In genomic region chr11:67303989-67304411, GRCh38 we compare ENCODE assay signal across 8 cellular contexts. TPM values are rescaled to one million over a fixed set of nuclear protein-coding genes. Genes with fewer than 3 reads are reported as not detected.
DNase-seq lines count a peak whose midpoint lies in the region; ATAC-seq, FAIRE-seq and TF ChIP-seq lines count a peak whose summit lies in the region.

No MANE protein-coding gene starts in this region.

- no peak for TF ChIP-seq CTCF in AG04449 (IDR thresholded peaks at IDR 0.05; ENCODE audit: insufficient read depth, low read length, missing control alignments)
- TF ChIP-seq CTCF in bronchial epithelial cell (IDR thresholded peaks at IDR 0.05; ENCODE audit: insufficient read depth, low read length, severe bottlenecking), result no peak
- TF ChIP-seq CTCF in HepG2 (CRISPR knock-in tag; IDR thresholded peaks at IDR 0.05), result 0 out of 2 replicates have a peak, but pooled peaks have one; percentile 16
- no peak for TF ChIP-seq CTCF in tibial nerve (IDR thresholded peaks at IDR 0.05)

- FAIRE-seq in bronchial epithelial cell (lab: Jason Lieb, UNC) (no peak), HepG2 (lab: Jason Lieb, UNC) (no peak)

- H3K27ac ChIP-seq in HepG2 (ENCODE audit: extremely low read length, insufficient read depth, low read length), result peak overlapping the region; percentile 61
- H3K27ac ChIP-seq in tibial nerve, result peak overlapping the region; percentile 52 to 93 (median 88)

- CTCF ChIA-PET in AG04449 (lab: Yijun Ruan, JAX) (interaction anchor here (1.0 to 2.4 kb wide), 4 partner anchors 13 to 47 kb away, joined by 3 to 9 read pairs (median 7); no protein-coding TSS in a partner anchor), HepG2 (lab: Yijun Ruan, JAX; ENCODE audit: low intra/inter-chr PET ratio, low total read pairs) (no interaction called here)

- H3K9me3 ChIP-seq in HepG2 (ENCODE audit: low read length) (no peaks in the 10 kb centered on the region), tibial nerve (no peaks in the 10 kb centered on the region)

- no peak overlapping the region for H2AFZ ChIP-seq in HepG2 (ENCODE audit: low read length)

- peak overlapping the region; percentile 82 for H3K4me2 ChIP-seq in HepG2 (ENCODE audit: low read depth, low read length)

- intact Hi-C loops in HepG2 (cut with micrococcal nuclease; ENCODE audit: unreplicated experiment), result loop anchor here (5.0 kb wide), 1 partner anchor 42 kb away; no protein-coding TSS in a partner anchor

- H3K27me3 ChIP-seq in bronchial epithelial cell (ENCODE audit: control insufficient read depth, insufficient read depth, low read length) (no peaks in the 10 kb centered on the region), HepG2 (ENCODE audit: control insufficient read depth in 1 of 2, insufficient read depth in 2 of 2, low read length in 2 of 2) (no peaks in the 10 kb centered on the region), tibial nerve (no peaks in the 10 kb centered on the region)

- no TSS peak for BruUV-seq in HepG2 (replicated peaks; lab: Mats Ljungman, UMichigan)

- TF ChIP-seq RAD21 in HepG2 (CRISPR knock-in tag; IDR thresholded peaks at IDR 0.05), result no peak

- peaks cover 5% of the 10 kb centered on the region for H3K79me2 ChIP-seq in HepG2 (ENCODE audit: insufficient read depth, low read length)

- no peaks in the 10 kb centered on the region for H4K20me1 ChIP-seq in HepG2 (ENCODE audit: insufficient read depth, low read length)

- in situ Hi-C loops in HepG2 (cut with HindIII; ENCODE audit: extremely low pct_ligation_motif_present, low pct_unique_long_range_greater_than_20kb), result no loop called here

- peak overlapping the region; percentile 87 for H3K9ac ChIP-seq in HepG2 (ENCODE audit: insufficient read depth, low read depth, low read length)

- no CpG with 5 or more reads among the region's 25 CpGs for WGBS in HepG2 (ENCODE audit: low lambda C conversion rate)
- WGBS in tibial nerve, 2 donors, result 11 to 17% methylated on average over 12 to 18 of the region's 25 CpGs

- POLR2A ChIA-PET in AG04449 (lab: Yijun Ruan, JAX) (interaction anchor here (1.4 to 4.5 kb wide), 2 partner anchors 12 to 16 kb away, joined by 5 to 28 read pairs; no protein-coding TSS in a partner anchor), HepG2 (lab: Yijun Ruan, JAX) (interaction anchor here (1.2 to 3.8 kb wide), 3 partner anchors 12 to 47 kb away, joined by 3 to 66 read pairs (median 35); partner anchors contain the start of gene ANKRD13D)

- TF ChIP-seq EP300 in HepG2 (IDR thresholded peaks at IDR 0.05; ENCODE audit: low read depth in 2 of 2, low read length in 2 of 2) (no peak), HepG2 (CRISPR knock-in tag; IDR thresholded peaks at IDR 0.05; ENCODE audit: borderline replicate concordance) (no peak), tibial nerve (IDR thresholded peaks at IDR 0.05) (no peak)

- H3K4me3 ChIP-seq in AG04449 (ENCODE audit: low read depth, low read length), result peak overlapping the region; percentile 86
- H3K4me3 ChIP-seq in bronchial epithelial cell (ENCODE audit: low read depth, low read length), result peak overlapping the region; percentile 96
- H3K4me3 ChIP-seq in HepG2 (replicated peaks in 1 of 3; ENCODE audit: insufficient read depth in 1 of 3, low read depth in 2 of 3, low read length in 3 of 3), result peak overlapping the region; percentile 89 to 98 (median 90)
- H3K4me3 ChIP-seq in tibial nerve, result peak overlapping the region; percentile 80 to 96 (median 91)

- ATAC-seq in HepG2, result peak; percentile 50
- ATAC-seq in GM21515 (IDR thresholded peaks at IDR 0.05; ENCODE audit: unreplicated experiment), result no peak

- DNase-seq in AG04449 (ENCODE audit: low read depth, low spot score) (no peak), HuH-7.5 (ENCODE audit: low spot score) (peak; percentile 93), bronchial epithelial cell (ENCODE audit: low read depth) (no peak), HepG2 (ENCODE audit: low spot score) (no peak), tibial nerve (ENCODE audit: low spot score in 2 of 2) (no peak), activated gamma-delta T cell treated with Interleukin-2 at 50 U/mL for 16 hours (no peak), LoVo (ENCODE audit: low spot score) (no peak)

- H3K36me3 ChIP-seq in bronchial epithelial cell (ENCODE audit: control insufficient read depth, insufficient read depth, low read length), result peaks cover 35% of the 10 kb centered on the region
- peaks cover 9 to 23% of the 10 kb centered on the region in 2 experiments; a peak in 4 of 5 replicates for H3K36me3 ChIP-seq in HepG2 (replicated peaks in 1 of 2; ENCODE audit: control insufficient read depth in 1 of 2, insufficient read depth in 2 of 2, low read length in 2 of 2)
- H3K36me3 ChIP-seq in tibial nerve, result peaks cover 0 to 58% (median 10%) of the 10 kb centered on the region in 3 donors

- H3K4me1 ChIP-seq in HepG2 (ENCODE audit: insufficient read depth, low read length) (peaks cover 20% of the 10 kb centered on the region), tibial nerve (peaks cover 0 to 36% (median 21%) of the 10 kb centered on the region in 4 donors)

- no peak for TF ChIP-seq POLR2A in HepG2 (IDR thresholded peaks at IDR 0.05; ENCODE audit: insufficient read depth in 1 of 2, low read depth in 2 of 2, low read length in 2 of 2)
- no peak for TF ChIP-seq POLR2A in tibial nerve (IDR thresholded peaks at IDR 0.05)

RNA-seq across cellular contexts. Expression of gene SSH3, which starts 0.7 kb away (rescaled TPM):
- 32.0 and 35.0 TPM in 2 replicates for total RNA-seq in bronchial epithelial cell
- total RNA-seq in HepG2 (2016; rRNA removed; fragmentation: Illumina TruSeq; extraction: Trizol), result 7.5 and 12.4 TPM in 2 replicates
- 2.6 and 4.3 TPM in 2 replicates for total RNA-seq in HepG2 (2016; cell fraction: cytosol; rRNA removed; fragmentation: Illumina TruSeq; extraction: Trizol; ENCODE audit: low read depth)
- 5.5 and 11.6 TPM in 2 replicates for total RNA-seq in HepG2 (2016; cell fraction: insoluble cytoplasmic fraction; rRNA removed; fragmentation: Illumina TruSeq; extraction: Trizol)
- total RNA-seq in HepG2 (2016; cell fraction: membrane; rRNA removed; fragmentation: Illumina TruSeq; extraction: Trizol), result 5.3 and 7.4 TPM in 2 replicates
- 13.3 and 15.7 TPM in 2 replicates for total RNA-seq in HepG2 (2016; cell fraction: nucleus; rRNA removed; fragmentation: Illumina TruSeq; extraction: Trizol)
- 18.6 and 18.8 TPM in 2 replicates for polyA plus RNA-seq in HepG2 (2011; rRNA removed)
- 5.6 and 8.3 TPM in 2 replicates for polyA plus RNA-seq in HepG2 (2011; cell fraction: cytosol; rRNA removed)
- 74.8 and 103 TPM in 2 replicates for polyA plus RNA-seq in HepG2 (2011; cell fraction: nucleus; rRNA removed)
- 15.3 and 17.6 TPM in 2 replicates for polyA plus RNA-seq in HepG2 (2012)
- polyA plus RNA-seq in HepG2 (2016; cell fraction: cytosol; fragmentation: Illumina TruSeq; extraction: Trizol; ENCODE audit: low read depth), result 4.4 and 5.1 TPM in 2 replicates
- 8.5 and 13.0 TPM in 2 replicates for polyA plus RNA-seq in HepG2 (2016; cell fraction: insoluble cytoplasmic fraction; fragmentation: Illumina TruSeq; extraction: Trizol; ENCODE audit: low read depth)
- polyA plus RNA-seq in HepG2 (2016; cell fraction: membrane; fragmentation: Illumina TruSeq; extraction: Trizol; ENCODE audit: low read depth), result 7.7 and 10.7 TPM in 2 replicates
- polyA plus RNA-seq in HepG2 (2016; cell fraction: nucleus; fragmentation: Illumina TruSeq; extraction: Trizol; ENCODE audit: insufficient read depth, low read depth), result 31.0 and 36.7 TPM in 2 replicates
- 9.3 and 33.1 TPM in 2 replicates for polyA minus RNA-seq in HepG2 (2011; rRNA and poly(A)+ RNA removed; ENCODE audit: low replicate concordance)
- 5.9 and 7.6 TPM in 2 replicates for polyA minus RNA-seq in HepG2 (2011; cell fraction: cytosol; rRNA and poly(A)+ RNA removed)
- polyA minus RNA-seq in HepG2 (2011; cell fraction: nucleus; rRNA and poly(A)+ RNA removed), result 12.7 and 14.4 TPM in 2 replicates
- 10 to 100 TPM; 28.5 to 51.6 (median 43.1) TPM for total RNA-seq in tibial nerve

RNA-seq across cellular contexts. Expression of gene ANKRD13D, which starts 14.9 kb away (rescaled TPM):
- 22.4 and 42.8 TPM in 2 replicates for total RNA-seq in bronchial epithelial cell
- 4.8 and 18.6 TPM in 2 replicates for total RNA-seq in HepG2 (2016; rRNA removed; fragmentation: Illumina TruSeq; extraction: Trizol)
- 27.6 and 29.6 TPM in 2 replicates for total RNA-seq in HepG2 (2016; cell fraction: cytosol; rRNA removed; fragmentation: Illumina TruSeq; extraction: Trizol; ENCODE audit: low read depth)
- 5.9 and 17.7 TPM in 2 replicates for total RNA-seq in HepG2 (2016; cell fraction: insoluble cytoplasmic fraction; rRNA removed; fragmentation: Illumina TruSeq; extraction: Trizol)
- total RNA-seq in HepG2 (2016; cell fraction: membrane; rRNA removed; fragmentation: Illumina TruSeq; extraction: Trizol), result 13.2 and 14.7 TPM in 2 replicates
- total RNA-seq in HepG2 (2016; cell fraction: nucleus; rRNA removed; fragmentation: Illumina TruSeq; extraction: Trizol), result 26.2 and 27.8 TPM in 2 replicates
- 27.3 and 35.5 TPM in 2 replicates for polyA plus RNA-seq in HepG2 (2011; rRNA removed)
- 14.4 and 20.5 TPM in 2 replicates for polyA plus RNA-seq in HepG2 (2011; cell fraction: cytosol; rRNA removed)
- polyA plus RNA-seq in HepG2 (2011; cell fraction: nucleus; rRNA removed), result 139 and 163 TPM in 2 replicates
- 9.7 and 17.4 TPM in 2 replicates for polyA plus RNA-seq in HepG2 (2012)
- 7.4 TPM in 2 replicates for polyA plus RNA-seq in HepG2 (2016; cell fraction: cytosol; fragmentation: Illumina TruSeq; extraction: Trizol; ENCODE audit: low read depth)
- 5.1 and 7.5 TPM in 2 replicates for polyA plus RNA-seq in HepG2 (2016; cell fraction: insoluble cytoplasmic fraction; fragmentation: Illumina TruSeq; extraction: Trizol; ENCODE audit: low read depth)
- 10.9 and 11.1 TPM in 2 replicates for polyA plus RNA-seq in HepG2 (2016; cell fraction: membrane; fragmentation: Illumina TruSeq; extraction: Trizol; ENCODE audit: low read depth)
- polyA plus RNA-seq in HepG2 (2016; cell fraction: nucleus; fragmentation: Illumina TruSeq; extraction: Trizol; ENCODE audit: insufficient read depth, low read depth), result 77.4 and 86.1 TPM in 2 replicates
- polyA minus RNA-seq in HepG2 (2011; rRNA and poly(A)+ RNA removed; ENCODE audit: low replicate concordance), result 27.0 and 38.7 TPM in 2 replicates
- 4.4 and 7.0 TPM in 2 replicates for polyA minus RNA-seq in HepG2 (2011; cell fraction: cytosol; rRNA and poly(A)+ RNA removed)
- polyA minus RNA-seq in HepG2 (2011; cell fraction: nucleus; rRNA and poly(A)+ RNA removed), result 38.2 and 45.5 TPM in 2 replicates
- total RNA-seq in tibial nerve, result 100 to 1,000 TPM in 1 of 4 donors, 10 to 100 TPM in 3; 46.8 to 158 (median 69.5) TPM

RNA-seq across cellular contexts. Expression of gene GRK2, which starts 37.7 kb away (rescaled TPM):
- total RNA-seq in bronchial epithelial cell (55.0 and 77.4 TPM in 2 replicates), HepG2 (2016; rRNA removed; fragmentation: Illumina TruSeq; extraction: Trizol) (26.3 and 31.3 TPM in 2 replicates), tibial nerve (100 to 1,000 TPM in 1 of 4 donors, 10 to 100 TPM in 3; 46.0 to 134 (median 65.4) TPM)
- total RNA-seq in HepG2 (2016; cell fraction: cytosol; rRNA removed; fragmentation: Illumina TruSeq; extraction: Trizol; ENCODE audit: low read depth), result 26.5 and 26.8 TPM in 2 replicates
- 21.7 and 32.4 TPM in 2 replicates for total RNA-seq in HepG2 (2016; cell fraction: insoluble cytoplasmic fraction; rRNA removed; fragmentation: Illumina TruSeq; extraction: Trizol)
- 46.5 and 47.3 TPM in 2 replicates for total RNA-seq in HepG2 (2016; cell fraction: membrane; rRNA removed; fragmentation: Illumina TruSeq; extraction: Trizol)
- total RNA-seq in HepG2 (2016; cell fraction: nucleus; rRNA removed; fragmentation: Illumina TruSeq; extraction: Trizol), result 25.3 and 29.3 TPM in 2 replicates
- polyA plus RNA-seq in HepG2 (2011; rRNA removed), result 42.4 and 66.8 TPM in 2 replicates
- 34.8 and 51.8 TPM in 2 replicates for polyA plus RNA-seq in HepG2 (2011; cell fraction: cytosol; rRNA removed)
- polyA plus RNA-seq in HepG2 (2011; cell fraction: nucleus; rRNA removed), result 202 and 278 TPM in 2 replicates
- 39.1 and 39.9 TPM in 2 replicates for polyA plus RNA-seq in HepG2 (2012)
- 19.6 and 21.3 TPM in 2 replicates for polyA plus RNA-seq in HepG2 (2016; cell fraction: cytosol; fragmentation: Illumina TruSeq; extraction: Trizol; ENCODE audit: low read depth)
- polyA plus RNA-seq in HepG2 (2016; cell fraction: insoluble cytoplasmic fraction; fragmentation: Illumina TruSeq; extraction: Trizol; ENCODE audit: low read depth), result 24.6 and 30.4 TPM in 2 replicates
- polyA plus RNA-seq in HepG2 (2016; cell fraction: membrane; fragmentation: Illumina TruSeq; extraction: Trizol; ENCODE audit: low read depth), result 34.4 and 41.1 TPM in 2 replicates
- 65.6 and 70.5 TPM in 2 replicates for polyA plus RNA-seq in HepG2 (2016; cell fraction: nucleus; fragmentation: Illumina TruSeq; extraction: Trizol; ENCODE audit: insufficient read depth, low read depth)
- 142 and 187 TPM in 2 replicates for polyA minus RNA-seq in HepG2 (2011; rRNA and poly(A)+ RNA removed; ENCODE audit: low replicate concordance)
- 39.4 and 40.8 TPM in 2 replicates for polyA minus RNA-seq in HepG2 (2011; cell fraction: cytosol; rRNA and poly(A)+ RNA removed)
- polyA minus RNA-seq in HepG2 (2011; cell fraction: nucleus; rRNA and poly(A)+ RNA removed), result 41.1 and 50.2 TPM in 2 replicates

RNA-seq across cellular contexts. Expression of gene POLD4, which starts 49.3 kb away (rescaled TPM):
- total RNA-seq in bronchial epithelial cell (45.8 and 83.1 TPM in 2 replicates), HepG2 (2016; rRNA removed; fragmentation: Illumina TruSeq; extraction: Trizol) (10.5 and 10.9 TPM in 2 replicates), tibial nerve (100 to 1,000 TPM in 1 of 4 donors, 10 to 100 TPM in 3; 70.8 to 154 (median 88.5) TPM)
- 5.2 and 7.4 TPM in 2 replicates for total RNA-seq in HepG2 (2016; cell fraction: cytosol; rRNA removed; fragmentation: Illumina TruSeq; extraction: Trizol; ENCODE audit: low read depth)
- total RNA-seq in HepG2 (2016; cell fraction: insoluble cytoplasmic fraction; rRNA removed; fragmentation: Illumina TruSeq; extraction: Trizol), result 9.4 and 11.7 TPM in 2 replicates
- total RNA-seq in HepG2 (2016; cell fraction: membrane; rRNA removed; fragmentation: Illumina TruSeq; extraction: Trizol), result 9.2 and 9.7 TPM in 2 replicates
- total RNA-seq in HepG2 (2016; cell fraction: nucleus; rRNA removed; fragmentation: Illumina TruSeq; extraction: Trizol), result 4.2 and 8.2 TPM in 2 replicates
- 27.4 and 35.1 TPM in 2 replicates for polyA plus RNA-seq in HepG2 (2011; rRNA removed)
- 32.2 and 49.3 TPM in 2 replicates for polyA plus RNA-seq in HepG2 (2011; cell fraction: cytosol; rRNA removed)
- 59.7 and 63.0 TPM in 2 replicates for polyA plus RNA-seq in HepG2 (2011; cell fraction: nucleus; rRNA removed)
- 16.6 and 24.1 TPM in 2 replicates for polyA plus RNA-seq in HepG2 (2012)
- polyA plus RNA-seq in HepG2 (2016; cell fraction: cytosol; fragmentation: Illumina TruSeq; extraction: Trizol; ENCODE audit: low read depth), result 5.8 and 8.7 TPM in 2 replicates
- polyA plus RNA-seq in HepG2 (2016; cell fraction: insoluble cytoplasmic fraction; fragmentation: Illumina TruSeq; extraction: Trizol; ENCODE audit: low read depth), result 10.2 and 12.5 TPM in 2 replicates
- polyA plus RNA-seq in HepG2 (2016; cell fraction: membrane; fragmentation: Illumina TruSeq; extraction: Trizol; ENCODE audit: low read depth), result 7.5 and 7.8 TPM in 2 replicates
- polyA plus RNA-seq in HepG2 (2016; cell fraction: nucleus; fragmentation: Illumina TruSeq; extraction: Trizol; ENCODE audit: insufficient read depth, low read depth), result 12.5 and 16.3 TPM in 2 replicates
- polyA minus RNA-seq in HepG2 (2011; rRNA and poly(A)+ RNA removed; ENCODE audit: low replicate concordance), result 10.3 and 10.4 TPM in 2 replicates
- 10.2 and 11.6 TPM in 2 replicates for polyA minus RNA-seq in HepG2 (2011; cell fraction: cytosol; rRNA and poly(A)+ RNA removed)
- polyA minus RNA-seq in HepG2 (2011; cell fraction: nucleus; rRNA and poly(A)+ RNA removed), result 7.2 and 9.7 TPM in 2 replicates
